10 cellular contexts compared by ENCODE assay signal in genomic region chr1:221715321-221716169, GRCh38. TPM values are rescaled to one million over a fixed set of nuclear protein-coding genes. Genes with fewer than 3 reads are reported as not detected.
DNase-seq lines count a peak whose midpoint lies in the region; ATAC-seq, FAIRE-seq and TF ChIP-seq lines count a peak whose summit lies in the region.
"Had no signal": no experiment of that assay in that cellular context is flagged by ENCODE, and none has a peak within 500 bp of the region (broad histone marks: within the 10 kb centered on the region; RNA-seq: fewer than 3 reads in every experiment).

No MANE protein-coding gene starts in this region.

- H3K27ac ChIP-seq in A673 (ENCODE audit: low read depth, low read length, poor library complexity, severe bottlenecking) (no peak overlapping the region), thyroid gland (no peak overlapping the region)

- H3K4me3 ChIP-seq in A673 (ENCODE audit: low read depth, low read length, poor library complexity, severe bottlenecking) (no peak overlapping the region), thyroid gland (replicated peaks in 1 of 3) (no peak overlapping the region)

- H3K27me3 ChIP-seq in A673 (replicated peaks; ENCODE audit: insufficient read depth, low read depth, low read length, poor library complexity): no peaks in the 10 kb centered on the region
- no peaks in the 10 kb centered on the region for H3K27me3 ChIP-seq in thyroid gland

- POLR2A ChIA-PET in A673 (lab: Charles Lee; ENCODE audit: low non-redundant PET): no interaction called here

- 72 to 80% methylated on average over 2 of the region's 2 CpGs for WGBS in thyroid gland, 2 donors

- no peaks in the 10 kb centered on the region for H3K36me3 ChIP-seq in A673 (ENCODE audit: insufficient read depth, low read length, poor library complexity, severe bottlenecking)
- no peaks in the 10 kb centered on the region for H3K36me3 ChIP-seq in thyroid gland

- no peaks in the 10 kb centered on the region for H3K9me3 Mint-ChIP-seq in activated T-helper 17 cell treated with anti-CD3 and anti-CD28 coated beads, Interleukin-2, amount 50 U/mL, for 72 hours

- intact Hi-C loops in A673 (cut with micrococcal nuclease; ENCODE audit: unreplicated experiment) (no loop called here), thyroid gland (cut with DNase I) (no loop called here)

- peaks cover 38% of the 10 kb centered on the region for H3K4me1 Mint-ChIP-seq in activated T-helper 17 cell treated with anti-CD3 and anti-CD28 coated beads, Interleukin-2, amount 50 U/mL, for 72 hours

- TF ChIP-seq CTCF in A673 (conservative IDR thresholded peaks at IDR 0.05; ENCODE audit: low read depth, low read length) (no peak), thyroid gland (IDR thresholded peaks at IDR 0.05) (no peak)

- BruUV-seq in A673 (replicated peaks; lab: Mats Ljungman, UMichigan): no TSS peak

- TF ChIP-seq POLR2A in thyroid gland (IDR thresholded peaks at IDR 0.05): no peak

- DNase-seq in A673 (ENCODE audit: low spot score): peak; percentile 1
- DNase-seq in NCI-H1048 (lab: John Stamatoyannopoulos, UW): peak; percentile 14
- no peak for DNase-seq in stimulated activated CD8-positive, alpha-beta memory T cell treated with anti-CD3 and anti-CD28 coated beads, Interleukin-4, amount 100 ng/mL, for 48 hours
- no peak for DNase-seq in thyroid gland
- DNase-seq in activated naive CD4-positive, alpha-beta T cell (lab: John Stamatoyannopoulos, UW): no peak
- DNase-seq: activated CD8-positive, alpha-beta memory T cell treated with anti-CD3 and anti-CD28 coated beads, Interleukin-2, amount 50 U/mL, for 48 hours had no signal

- no peaks in the 10 kb centered on the region for H3K27me3 Mint-ChIP-seq in activated T-helper 17 cell treated with anti-CD3 and anti-CD28 coated beads, Interleukin-2, amount 50 U/mL, for 72 hours

- peak; percentile 86 for FAIRE-seq in islet of Langerhans (lab: Jason Lieb, UNC)
- FAIRE-seq: G401.6 had no signal

- H3K4me3 Mint-ChIP-seq in activated T-helper 17 cell treated with anti-CD3 and anti-CD28 coated beads, Interleukin-2, amount 50 U/mL, for 72 hours: no peak overlapping the region

- H3K9me3 ChIP-seq in A673 (ENCODE audit: low read depth, low read length, poor library complexity, severe bottlenecking) (no peaks in the 10 kb centered on the region), thyroid gland (no peaks in the 10 kb centered on the region)

- ATAC-seq in activated T-helper 17 cell treated with anti-CD3 and anti-CD28 coated beads, Interleukin-2, amount 50 U/mL, for 72 hours (replicated peaks): no peak
- ATAC-seq in HG03139 (IDR thresholded peaks at IDR 0.05; ENCODE audit: unreplicated experiment): no peak

- no peaks in the 10 kb centered on the region for H3K36me3 Mint-ChIP-seq in activated T-helper 17 cell treated with anti-CD3 and anti-CD28 coated beads, Interleukin-2, amount 50 U/mL, for 72 hours (ENCODE audit: low read depth)

- H3K4me1 ChIP-seq in A673 (ENCODE audit: insufficient read depth, low read length, poor library complexity, severe bottlenecking): no peaks in the 10 kb centered on the region
- peaks cover 17 to 21% of the 10 kb centered on the region in 2 donors for H3K4me1 ChIP-seq in thyroid gland

- peak overlapping the region; percentile 74 for H3K27ac Mint-ChIP-seq in activated T-helper 17 cell treated with anti-CD3 and anti-CD28 coated beads, Interleukin-2, amount 50 U/mL, for 72 hours

- CTCF ChIA-PET in A673 (lab: Charles Lee): no interaction called here

RNA-seq across cellular contexts. Expression of gene DUSP10, which starts 26.3 kb away (rescaled TPM):
- total RNA-seq in A673 (2021) (0.17 TPM in 1 of 2 replicates, not detected in the other), thyroid gland (10 to 100 TPM in 1 of 4 donors, 1 to 10 TPM in 3; 7.2 to 13.8 (median 8.6) TPM)
- total RNA-seq in activated T-helper 17 cell treated with anti-CD3 and anti-CD28 coated beads, Interleukin-2, amount 50 U/mL, for 72 hours: 10 to 100 TPM in 1 of 2 donors, 1 to 10 TPM in 1; 8.2 to 11.7 TPM

Comparison
In these comparisons a context has a peak if more than half of its experiments do, and no peak if none do; other contexts are left out.
1. DNase-seq: peak in A673 (single experiment) and NCI-H1048 (single experiment); none in stimulated activated CD8-positive, alpha-beta memory T cell treated with anti-CD3 and anti-CD28 coated beads, Interleukin-4, amount 100 ng/mL, for 48 hours (single experiment), thyroid gland (0 of 2) and activated naive CD4-positive, alpha-beta T cell (0 of 4).